Comparison of ENCODE assay signal across 12 cellular contexts in genomic region chr2:241546771-241547498, GRCh38. TPM values are rescaled to one million over a fixed set of nuclear protein-coding genes. Genes with fewer than 3 reads are reported as not detected.
DNase-seq lines count a peak whose midpoint lies in the region; ATAC-seq, FAIRE-seq and TF ChIP-seq lines count a peak whose summit lies in the region.
"Had no signal": no experiment of that assay in that cellular context is flagged by ENCODE, and none has a peak within 500 bp of the region (broad histone marks: within the 10 kb centered on the region; RNA-seq: fewer than 3 reads in every experiment).

No MANE protein-coding gene starts in this region.

- peak in 2 of 3 donors; percentile 50 to 55 for DNase-seq in right cardiac atrium
- no peak for DNase-seq in cardiac septum (ENCODE audit: low spot score)
- DNase-seq in astrocyte of the spinal cord (ENCODE audit: low read depth, low spot score): peak; percentile 87
- DNase-seq in kidney: peak; percentile 80
- peak in 1 of 2 donors; percentile 56 for DNase-seq in uterus
- no peak for DNase-seq in sigmoid colon
- DNase-seq in NK-92 (lab: John Stamatoyannopoulos, UW; ENCODE audit: unreplicated experiment): no peak
- no peak for DNase-seq in NCI-H1092 (lab: John Stamatoyannopoulos, UW)
- DNase-seq: activated CD4-positive, alpha-beta T cell treated with anti-CD3 and anti-CD28 coated beads for 1 hour; NCI-H2227 treated with DMSO at 0.1 percent for 48 hours had no signal

- ATAC-seq in right cardiac atrium: peak; percentile 19 to 28

- H3K27ac ChIP-seq in right cardiac atrium (ENCODE audit: low read length) (no peak overlapping the region), kidney (ENCODE audit: low read depth in 2 of 2, low read length in 2 of 2) (no peak overlapping the region), uterus (peak overlapping the region; percentile 53 to 60), sigmoid colon (peak overlapping the region in 1 of 4 donors; percentile 41)
- H3K27ac ChIP-seq: C4-2B had no signal

- no peak for TF ChIP-seq POLR2A in uterus (IDR thresholded peaks at IDR 0.05)
- TF ChIP-seq POLR2A in sigmoid colon (IDR thresholded peaks at IDR 0.05): no peak

- intact Hi-C loops in right cardiac atrium (cut with DNase I) (no loop called here), cardiac septum (cut with DNase I) (no loop called here), kidney (cut with DNase I) (no loop called here), uterus (cut with DNase I; ENCODE audit: low total_unique reads) (no loop called here), sigmoid colon (cut with DNase I) (loop anchor here (5.0 kb wide), 1 partner anchor 65 kb away; no protein-coding TSS in a partner anchor)

- H3K4me1 ChIP-seq in right cardiac atrium (ENCODE audit: control insufficient read depth, insufficient read depth, low read length): peaks cover 3% of the 10 kb centered on the region
- peaks cover 0 to 9% of the 10 kb centered on the region in 2 donors for H3K4me1 ChIP-seq in kidney (ENCODE audit: control insufficient read depth in 1 of 2, insufficient read depth in 1 of 2, low read depth in 1 of 2, low read length in 2 of 2)
- H3K4me1 ChIP-seq in uterus: peaks cover 0 to 14% of the 10 kb centered on the region in 2 donors
- H3K4me1 ChIP-seq in sigmoid colon: peaks cover 0 to 31% (median 24%) of the 10 kb centered on the region in 4 donors

- H3K4me3 ChIP-seq in right cardiac atrium (ENCODE audit: low read length) (no peak overlapping the region), astrocyte of the spinal cord (ENCODE audit: low read depth, low read length) (no peak overlapping the region), kidney (ENCODE audit: low read length in 2 of 2) (no peak overlapping the region), uterus (no peak overlapping the region), sigmoid colon (no peak overlapping the region)
- H3K4me3 ChIP-seq: lung had no signal

- H3K9ac ChIP-seq in kidney (ENCODE audit: low read length in 2 of 2): no peak overlapping the region

- no peak for TF ChIP-seq EP300 in sigmoid colon (IDR thresholded peaks at IDR 0.05)

- H3K27me3 ChIP-seq in right cardiac atrium (ENCODE audit: control insufficient read depth, insufficient read depth): no peaks in the 10 kb centered on the region
- no peaks in the 10 kb centered on the region for H3K27me3 ChIP-seq in uterus
- peaks cover 5 to 18% (median 9%) of the 10 kb centered on the region in 3 donors for H3K27me3 ChIP-seq in sigmoid colon

- TF ChIP-seq CTCF in astrocyte of the spinal cord (IDR thresholded peaks at IDR 0.05; ENCODE audit: low read depth, low read length): no peak
- TF ChIP-seq CTCF in kidney (IDR thresholded peaks at IDR 0.05; ENCODE audit: borderline replicate concordance, extremely low read depth, insufficient read depth): no peak
- TF ChIP-seq CTCF in uterus (IDR thresholded peaks at IDR 0.05): peak in 1 of 4 experiments; percentile 2
- TF ChIP-seq CTCF in sigmoid colon (IDR thresholded peaks at IDR 0.05): no peak

- in situ Hi-C loops in astrocyte of the spinal cord (cut with HindIII; ENCODE audit: low sequenced_read_pairs): no loop called here

- H3K36me3 ChIP-seq in kidney (ENCODE audit: control insufficient read depth in 1 of 2, insufficient read depth in 2 of 2, low read length in 2 of 2) (no peaks in the 10 kb centered on the region), uterus (no peaks in the 10 kb centered on the region), sigmoid colon (no peaks in the 10 kb centered on the region)

- WGBS in right cardiac atrium: 13% methylated on average over 25 of the region's 25 CpGs
- WGBS in sigmoid colon, 2 donors: 37 to 41% methylated on average over 25 of the region's 25 CpGs

- no peak for FAIRE-seq in kidney (lab: Jason Lieb, UNC)

- H3K9me3 ChIP-seq in right cardiac atrium (ENCODE audit: control insufficient read depth, low read length): no peaks in the 10 kb centered on the region
- no peaks in the 10 kb centered on the region for H3K9me3 ChIP-seq in kidney (ENCODE audit: control insufficient read depth in 1 of 2, low read length in 2 of 2)
- H3K9me3 ChIP-seq in uterus: no peaks in the 10 kb centered on the region
- H3K9me3 ChIP-seq in sigmoid colon: no peaks in the 10 kb centered on the region

RNA-seq across cellular contexts. Expression of gene BOK, which starts 11.6 kb away (rescaled TPM):
- 10 to 100 TPM in 1 of 4 donors, 1 to 10 TPM in 3; 2.8 to 15.0 (median 3.9) TPM for total RNA-seq in right cardiac atrium
- polyA plus RNA-seq in right cardiac atrium: 3.5 TPM
- 4.5 TPM for total RNA-seq in cardiac septum
- total RNA-seq in kidney: 28.8 TPM
- polyA plus RNA-seq in kidney (ENCODE audit: insufficient read depth, low read depth, low replicate concordance): 22.9 TPM
- 10 to 100 TPM; 22.9 to 31.2 (median 26.4) TPM for total RNA-seq in uterus
- 100 to 1,000 TPM in 1 of 4 donors, 10 to 100 TPM in 3; 46.6 to 112 (median 81.0) TPM for total RNA-seq in sigmoid colon
- 10 to 100 TPM in 1 of 3 donors, 1 to 10 TPM in 2; 6.2 to 12.7 (median 8.4) TPM for polyA plus RNA-seq in sigmoid colon

RNA-seq across cellular contexts. Expression of gene STK25, which starts 38.6 kb away (rescaled TPM):
- total RNA-seq in right cardiac atrium (100 to 1,000 TPM in 1 of 4 donors, 10 to 100 TPM in 3; 84.7 to 112 (median 95.3) TPM), cardiac septum (95.9 TPM), kidney (151 TPM), uterus (100 to 1,000 TPM in 3 of 4 donors, 10 to 100 TPM in 1; 77.6 to 191 (median 165) TPM), sigmoid colon (100 to 1,000 TPM; 125 to 266 (median 178) TPM)
- polyA plus RNA-seq in right cardiac atrium (116 TPM), kidney (ENCODE audit: insufficient read depth, low read depth, low replicate concordance) (119 TPM), sigmoid colon (100 to 1,000 TPM in 1 of 3 donors, 10 to 100 TPM in 2; 77.7 to 135 (median 79.3) TPM)

Comparison
In these comparisons a context has a peak if more than half of its experiments do, and no peak if none do; other contexts are left out.
1. DNase-seq: peak in right cardiac atrium (2 of 3), astrocyte of the spinal cord (single experiment) and kidney (single experiment); none in cardiac septum (single experiment), sigmoid colon (single experiment), NK-92 (single experiment) and NCI-H1092 (single experiment).
2. H3K27ac ChIP-seq: peak in uterus (2 of 2); none in right cardiac atrium (single experiment) and kidney (0 of 2).